8 cellular contexts compared by ENCODE assay signal in genomic region chr9:133148351-133149129, GRCh38. TPM values are rescaled to one million over a fixed set of nuclear protein-coding genes. Genes with fewer than 3 reads are reported as not detected.
A peak's percentile ranks its signal among the peaks of the same experiment; 100 is the strongest.
DNase-seq lines count a peak whose midpoint lies in the region; ATAC-seq and FAIRE-seq lines count a peak whose summit lies in the region.

No MANE protein-coding gene starts in this region.

- ATAC-seq in HG02642 (IDR thresholded peaks at IDR 0.05; ENCODE audit: poor library complexity, unreplicated experiment), result peak; percentile 23
- peak; percentile 31 to 58 for ATAC-seq in naive thymus-derived CD8-positive, alpha-beta T cell

- H3K4me3 Mint-ChIP-seq in naive thymus-derived CD8-positive, alpha-beta T cell, result peak overlapping the region; percentile 82 to 98 (median 94)

- H3K27ac Mint-ChIP-seq in naive thymus-derived CD8-positive, alpha-beta T cell, result peak overlapping the region; percentile 80 to 100 (median 98)

- H3K27ac ChIP-seq in epithelial cell of prostate, result peak overlapping the region; percentile 83

- DNase-seq in NCI-H2081 (lab: John Stamatoyannopoulos, UW) (peak; percentile 13 to 32), NCI-H2081 treated with DMSO at 0.1 percent for 48 hours (lab: John Stamatoyannopoulos, UW) (no peak), NCI-H2171 (lab: John Stamatoyannopoulos, UW) (peak; percentile 65), epithelial cell of prostate (ENCODE audit: low read depth, low spot score) (no peak), urothelium cell line (ENCODE audit: low spot score) (peak; percentile 61)
- DNase-seq in activated CD8-positive, alpha-beta memory T cell treated with anti-CD3 and anti-CD28 coated beads, Interleukin-2, amount 50 U/mL, for 4 hours, result peak; percentile 65
- peak; percentile 41 to 88 (median 68) for DNase-seq in naive thymus-derived CD8-positive, alpha-beta T cell

- peaks cover 26 to 50% (median 47%) of the 10 kb centered on the region in 4 donors for H3K4me1 Mint-ChIP-seq in naive thymus-derived CD8-positive, alpha-beta T cell

- no peaks in the 10 kb centered on the region for H3K9me3 Mint-ChIP-seq in naive thymus-derived CD8-positive, alpha-beta T cell

- no peak for FAIRE-seq in urothelium cell line (lab: Jason Lieb, UNC)

- POLR2A ChIA-PET in naive thymus-derived CD8-positive, alpha-beta T cell (lab: Charles Lee), result interaction anchor here (0.7 to 4.0 kb wide), 20 partner anchors 15 to 1758 kb away, joined by 3 to 43 read pairs (median 4); partner anchors contain the start of genes GBGT1, GTF3C5, MED22 and RALGDS

- no peaks in the 10 kb centered on the region for H3K27me3 Mint-ChIP-seq in naive thymus-derived CD8-positive, alpha-beta T cell

- H3K36me3 Mint-ChIP-seq in naive thymus-derived CD8-positive, alpha-beta T cell, result peaks cover 0 to 2% (median 0%) of the 10 kb centered on the region in 3 donors

RNA-seq across cellular contexts. Expression of gene GBGT1, which starts 15.2 kb away (rescaled TPM):
- total RNA-seq in naive thymus-derived CD8-positive, alpha-beta T cell, result 1 to 10 TPM; 4.1 to 4.9 TPM
- polyA plus RNA-seq in naive thymus-derived CD8-positive, alpha-beta T cell, result not detected

RNA-seq across cellular contexts. Expression of gene RALGDS, which starts 27.5 kb away (rescaled TPM):
- total RNA-seq in naive thymus-derived CD8-positive, alpha-beta T cell, result 10 to 100 TPM; 93.7 to 99.9 TPM
- 10 to 100 TPM; 14.1 to 35.5 (median 29.4) TPM for polyA plus RNA-seq in naive thymus-derived CD8-positive, alpha-beta T cell

Comparison
In these comparisons a context has a peak if more than half of its experiments do, and no peak if none do; other contexts are left out.
1. DNase-seq: peak in NCI-H2081 (2 of 2), NCI-H2171 (single experiment), activated CD8-positive, alpha-beta memory T cell treated with anti-CD3 and anti-CD28 coated beads, Interleukin-2, amount 50 U/mL, for 4 hours (single experiment), naive thymus-derived CD8-positive, alpha-beta T cell (10 of 10) and urothelium cell line (single experiment); none in NCI-H2081 treated with DMSO at 0.1 percent for 48 hours (single experiment) and epithelial cell of prostate (single experiment).